In the genomic region with DNA sequence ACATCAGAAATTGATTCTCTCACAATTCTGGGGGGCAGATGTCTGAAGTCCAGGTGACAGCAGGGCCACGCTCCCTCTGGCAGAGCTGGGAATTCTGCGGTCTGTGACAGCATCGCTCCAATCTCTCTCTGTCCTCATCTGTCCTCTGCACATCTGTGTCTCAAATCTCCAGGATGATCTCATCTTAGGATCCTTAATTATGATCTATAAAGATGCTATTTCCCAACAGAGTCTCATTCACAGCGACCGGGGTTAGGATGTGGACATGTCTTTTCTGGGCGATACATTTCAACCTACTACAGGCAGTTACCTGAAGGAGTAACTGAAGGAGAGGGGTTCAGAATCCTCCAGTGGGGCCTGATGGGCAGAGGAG, we compare ENCODE assay signal across 12 cellular contexts. TPM values are rescaled to one million over a fixed set of nuclear protein-coding genes. Genes with fewer than 3 reads are reported as not detected.
A peak's percentile ranks its signal among the peaks of the same experiment; 100 is the strongest.
DNase-seq lines count a peak whose midpoint lies in the region; ATAC-seq, FAIRE-seq and TF ChIP-seq lines count a peak whose summit lies in the region.
"Had no signal": no experiment of that assay in that cellular context is flagged by ENCODE, and none has a peak within 500 bp of the region (broad histone marks: within the 10 kb centered on the region; RNA-seq: fewer than 3 reads in every experiment).

No MANE protein-coding gene starts in this region.

- 91% methylated on average over 5 of the region's 6 CpGs for WGBS in HepG2 (ENCODE audit: low lambda C conversion rate)
- WGBS in right lobe of liver (ENCODE audit: insufficient coverage, low coverage, low lambda C conversion rate, missing lambda C conversion rate) = 92% methylated on average over 4 of the region's 6 CpGs
- 86% methylated on average over 6 of the region's 6 CpGs for WGBS in body of pancreas, 2 donors

- TF ChIP-seq EP300 in HepG2 (IDR thresholded peaks at IDR 0.05; ENCODE audit: low read depth in 2 of 2, low read length in 2 of 2) (no peak), HepG2 (CRISPR knock-in tag; IDR thresholded peaks at IDR 0.05; ENCODE audit: borderline replicate concordance) (no peak)

- H3K4me1 ChIP-seq in HepG2 (ENCODE audit: insufficient read depth, low read length) = 0 out of 2 replicates have a peak, but pooled peaks cover 16% of the 10 kb centered on the region
- no peaks in the 10 kb centered on the region for H3K4me1 ChIP-seq in right lobe of liver
- no peaks in the 10 kb centered on the region for H3K4me1 ChIP-seq in body of pancreas

- POLR2A ChIA-PET in HepG2 (lab: Yijun Ruan, JAX) = no interaction called here

- intact Hi-C loops in HepG2 (cut with micrococcal nuclease; ENCODE audit: unreplicated experiment) (no loop called here), right lobe of liver (cut with DNase I) (no loop called here), body of pancreas (cut with DNase I) (no loop called here)

- CTCF ChIA-PET in HepG2 (lab: Yijun Ruan, JAX; ENCODE audit: low intra/inter-chr PET ratio, low total read pairs) = no interaction called here

- no peak for DNase-seq in HepG2 (ENCODE audit: low spot score)
- no peak for DNase-seq in right lobe of liver
- DNase-seq in body of pancreas = no peak
- DNase-seq in mesenteric fat pad (ENCODE audit: low spot score) = peak; percentile 24
- no peak for DNase-seq in stimulated activated CD4-positive, alpha-beta T cell treated with anti-CD3 and anti-CD28 coated beads, Interleukin-2, amount 100 ng/mL, for 24 hours
- no peak for DNase-seq in NCI-H2227 (lab: John Stamatoyannopoulos, UW; ENCODE audit: unreplicated experiment)
- DNase-seq in NCI-H128 (lab: John Stamatoyannopoulos, UW; ENCODE audit: unreplicated experiment) = no peak
- no peak for DNase-seq in G401 (ENCODE audit: low spot score)
- DNase-seq: DMS153, naive B cell, substantia nigra, WERI-Rb-1 had no signal

- peak overlapping the region; percentile 75 for H3K4me2 ChIP-seq in HepG2 (ENCODE audit: low read depth, low read length)

- H3K9ac ChIP-seq in HepG2 (ENCODE audit: insufficient read depth, low read depth, low read length) = no peak overlapping the region

- no peak for TF ChIP-seq RAD21 in HepG2 (CRISPR knock-in tag; IDR thresholded peaks at IDR 0.05)

- in situ Hi-C loops in HepG2 (cut with HindIII; ENCODE audit: extremely low pct_ligation_motif_present, low pct_unique_long_range_greater_than_20kb) = no loop called here
- in situ Hi-C loops in G401 (cut with HindIII; ENCODE audit: low sequenced_read_pairs) = no loop called here

- BruUV-seq in HepG2 (replicated peaks; lab: Mats Ljungman, UMichigan) = no TSS peak

- TF ChIP-seq POLR2A in HepG2 (IDR thresholded peaks at IDR 0.05; ENCODE audit: insufficient read depth in 1 of 2, low read depth in 2 of 2, low read length in 2 of 2) (no peak), right lobe of liver (IDR thresholded peaks at IDR 0.05) (no peak), body of pancreas (IDR thresholded peaks at IDR 0.05) (no peak)

- TF ChIP-seq CTCF in HepG2 (CRISPR knock-in tag; IDR thresholded peaks at IDR 0.05) (no peak), right lobe of liver (IDR thresholded peaks at IDR 0.05) (no peak), body of pancreas (IDR thresholded peaks at IDR 0.05) (no peak)

- H3K36me3 ChIP-seq in HepG2 (replicated peaks in 1 of 2; ENCODE audit: control insufficient read depth in 1 of 2, insufficient read depth in 2 of 2, low read length in 2 of 2) (no peaks in the 10 kb centered on the region), right lobe of liver (no peaks in the 10 kb centered on the region), body of pancreas (replicated peaks in 1 of 2; ENCODE audit: insufficient read depth in 1 of 2, low read depth in 2 of 2) (no peaks in the 10 kb centered on the region)

- no peaks in the 10 kb centered on the region for H3K27me3 ChIP-seq in HepG2 (ENCODE audit: control insufficient read depth in 1 of 2, insufficient read depth in 2 of 2, low read length in 2 of 2)
- H3K27me3 ChIP-seq in right lobe of liver = no peaks in the 10 kb centered on the region
- no peaks in the 10 kb centered on the region for H3K27me3 ChIP-seq in body of pancreas

- ATAC-seq in HepG2 = peak; percentile 34
- no peak for ATAC-seq in right lobe of liver
- no peak for ATAC-seq in body of pancreas

- H2AFZ ChIP-seq in HepG2 (ENCODE audit: low read length) = peak overlapping the region; percentile 33

- H3K9me3 ChIP-seq in HepG2 (ENCODE audit: low read length) = no peaks in the 10 kb centered on the region
- H3K9me3 ChIP-seq in right lobe of liver = no peaks in the 10 kb centered on the region
- no peaks in the 10 kb centered on the region for H3K9me3 ChIP-seq in body of pancreas

- no peak overlapping the region for H3K27ac ChIP-seq in HepG2 (ENCODE audit: extremely low read length, insufficient read depth, low read length)
- H3K27ac ChIP-seq in right lobe of liver = peak overlapping the region in 1 of 3 donors; percentile 54
- peak overlapping the region in 3 of 4 donors; percentile 44 to 69 (median 52) for H3K27ac ChIP-seq in body of pancreas
- H3K27ac ChIP-seq: WERI-Rb-1 had no signal

- H3K4me3 ChIP-seq in HepG2 (replicated peaks in 1 of 3; ENCODE audit: insufficient read depth in 1 of 3, low read depth in 2 of 3, low read length in 3 of 3) (peak overlapping the region in 2 of 3 experiments; percentile 41 to 51; a peak in 5 of 6 replicates), right lobe of liver (no peak overlapping the region), body of pancreas (no peak overlapping the region)

- no peaks in the 10 kb centered on the region for H4K20me1 ChIP-seq in HepG2 (ENCODE audit: insufficient read depth, low read length)

- FAIRE-seq in HepG2 (lab: Jason Lieb, UNC) = no peak

- no peaks in the 10 kb centered on the region for H3K79me2 ChIP-seq in HepG2 (ENCODE audit: insufficient read depth, low read length)

TF ChIP-seq in HepG2, 621 proteins besides CTCF, POLR2A, EP300 and RAD21 (continues in another document):
- no peak for TF ChIP-seq ZFX (CRISPR knock-in tag; IDR thresholded peaks at IDR 0.05; ENCODE audit: low read depth)
- no peak for TF ChIP-seq DNMT3B (CRISPR knock-in tag; conservative IDR thresholded peaks at IDR 0.05)
- TF ChIP-seq, protein P1, sequence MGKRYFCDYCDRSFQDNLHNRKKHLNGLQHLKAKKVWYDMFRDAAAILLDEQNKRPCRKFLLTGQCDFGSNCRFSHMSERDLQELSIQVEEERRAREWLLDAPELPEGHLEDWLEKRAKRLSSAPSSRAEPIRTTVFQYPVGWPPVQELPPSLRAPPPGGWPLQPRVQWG (CRISPR knock-in tag; IDR thresholded peaks at IDR 0.05; ENCODE audit: borderline replicate concordance, low read depth) = no peak
- TF ChIP-seq FOSL2 (CRISPR knock-in tag; IDR thresholded peaks at IDR 0.05) = no peak
- no peak for TF ChIP-seq SAFB2 (CRISPR knock-in tag; IDR thresholded peaks at IDR 0.05; ENCODE audit: borderline replicate concordance, low read depth)
- TF ChIP-seq, protein P2, sequence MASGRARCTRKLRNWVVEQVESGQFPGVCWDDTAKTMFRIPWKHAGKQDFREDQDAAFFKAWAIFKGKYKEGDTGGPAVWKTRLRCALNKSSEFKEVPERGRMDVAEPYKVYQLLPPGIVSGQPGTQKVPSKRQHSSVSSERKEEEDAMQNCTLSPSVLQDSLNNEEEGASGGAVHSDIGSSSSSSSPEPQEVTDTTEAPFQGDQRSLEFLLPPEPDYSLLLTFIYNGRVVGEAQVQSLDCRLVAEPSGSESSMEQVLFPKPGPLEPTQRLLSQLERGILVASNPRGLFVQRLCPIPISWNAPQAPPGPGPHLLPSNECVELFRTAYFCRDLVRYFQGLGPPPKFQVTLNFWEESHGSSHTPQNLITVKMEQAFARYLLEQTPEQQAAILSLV (CRISPR knock-in tag; IDR thresholded peaks at IDR 0.05; ENCODE audit: borderline replicate concordance) = no peak
- no peak for TF ChIP-seq HOXA5 (CRISPR knock-in tag; IDR thresholded peaks at IDR 0.05)
- TF ChIP-seq, protein P3, sequence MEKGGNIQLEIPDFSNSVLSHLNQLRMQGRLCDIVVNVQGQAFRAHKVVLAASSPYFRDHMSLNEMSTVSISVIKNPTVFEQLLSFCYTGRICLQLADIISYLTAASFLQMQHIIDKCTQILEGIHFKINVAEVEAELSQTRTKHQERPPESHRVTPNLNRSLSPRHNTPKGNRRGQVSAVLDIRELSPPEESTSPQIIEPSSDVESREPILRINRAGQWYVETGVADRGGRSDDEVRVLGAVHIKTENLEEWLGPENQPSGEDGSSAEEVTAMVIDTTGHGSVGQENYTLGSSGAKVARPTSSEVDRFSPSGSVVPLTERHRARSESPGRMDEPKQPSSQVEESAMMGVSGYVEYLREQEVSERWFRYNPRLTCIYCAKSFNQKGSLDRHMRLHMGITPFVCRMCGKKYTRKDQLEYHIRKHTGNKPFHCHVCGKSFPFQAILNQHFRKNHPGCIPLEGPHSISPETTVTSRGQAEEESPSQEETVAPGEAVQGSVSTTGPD (CRISPR knock-in tag; IDR thresholded peaks at IDR 0.05) = no peak

RNA-seq across cellular contexts. Expression of a gene that starts 31.4 kb away (rescaled TPM):
- total RNA-seq in HepG2 (2016; rRNA removed; fragmentation: Illumina TruSeq; extraction: Trizol) = 0.02 TPM in 1 of 2 replicates, not detected in the other
- total RNA-seq in HepG2 (2016; cell fraction: cytosol; rRNA removed; fragmentation: Illumina TruSeq; extraction: Trizol; ENCODE audit: low read depth) = not detected in 2 replicates
- total RNA-seq in HepG2 (2016; cell fraction: insoluble cytoplasmic fraction; rRNA removed; fragmentation: Illumina TruSeq; extraction: Trizol) = 0.02 and 0.03 TPM in 2 replicates
- total RNA-seq in HepG2 (2016; cell fraction: membrane; rRNA removed; fragmentation: Illumina TruSeq; extraction: Trizol) = 0.03 TPM in 1 of 2 replicates, not detected in the other
- total RNA-seq in HepG2 (2016; cell fraction: nucleus; rRNA removed; fragmentation: Illumina TruSeq; extraction: Trizol) = 0.09 TPM in 1 of 2 replicates, not detected in the other
- polyA plus RNA-seq in HepG2 (2011; rRNA removed) = not detected in 2 replicates
- polyA plus RNA-seq in HepG2 (2011; cell fraction: cytosol; rRNA removed) = not detected in 2 replicates
- polyA plus RNA-seq in HepG2 (2011; cell fraction: nucleus; rRNA removed) = 0.02 and 0.03 TPM in 2 replicates
- not detected in 2 replicates for polyA plus RNA-seq in HepG2 (2012)
- polyA plus RNA-seq in HepG2 (2016; cell fraction: cytosol; fragmentation: Illumina TruSeq; extraction: Trizol; ENCODE audit: low read depth) = not detected in 2 replicates
- not detected in 2 replicates for polyA plus RNA-seq in HepG2 (2016; cell fraction: insoluble cytoplasmic fraction; fragmentation: Illumina TruSeq; extraction: Trizol; ENCODE audit: low read depth)
- not detected in 2 replicates for polyA plus RNA-seq in HepG2 (2016; cell fraction: membrane; fragmentation: Illumina TruSeq; extraction: Trizol; ENCODE audit: low read depth)
- 0.11 TPM in 1 of 2 replicates, not detected in the other for polyA plus RNA-seq in HepG2 (2016; cell fraction: nucleus; fragmentation: Illumina TruSeq; extraction: Trizol; ENCODE audit: insufficient read depth, low read depth)
- 0.02 and 9.0 TPM in 2 replicates for polyA minus RNA-seq in HepG2 (2011; rRNA and poly(A)+ RNA removed; ENCODE audit: low replicate concordance)
- polyA minus RNA-seq in HepG2 (2011; cell fraction: cytosol; rRNA and poly(A)+ RNA removed) = 0.09 TPM in 1 of 2 replicates, not detected in the other
- polyA minus RNA-seq in HepG2 (2011; cell fraction: nucleus; rRNA and poly(A)+ RNA removed) = not detected in 2 replicates
- 1 to 10 TPM in 1 of 6 experiments, under 1 TPM in 5; 0.16 to 1.3 (median 0.29) TPM for total RNA-seq in right lobe of liver
- total RNA-seq in body of pancreas = 1 to 10 TPM; 2.3 to 3.9 TPM
- 5.7 TPM for total RNA-seq in mesenteric fat pad
- total RNA-seq in G401 (2014; rRNA removed; shearing (Covaris generic)) = 5.0 and 7.4 TPM in 2 replicates

Comparison
In these comparisons a context has a peak if more than half of its experiments do, and no peak if none do; other contexts are left out.
1. H3K4me3 ChIP-seq: peak in HepG2 (2 of 3); none in right lobe of liver (0 of 3) and body of pancreas (0 of 2).